In the genomic region with DNA sequence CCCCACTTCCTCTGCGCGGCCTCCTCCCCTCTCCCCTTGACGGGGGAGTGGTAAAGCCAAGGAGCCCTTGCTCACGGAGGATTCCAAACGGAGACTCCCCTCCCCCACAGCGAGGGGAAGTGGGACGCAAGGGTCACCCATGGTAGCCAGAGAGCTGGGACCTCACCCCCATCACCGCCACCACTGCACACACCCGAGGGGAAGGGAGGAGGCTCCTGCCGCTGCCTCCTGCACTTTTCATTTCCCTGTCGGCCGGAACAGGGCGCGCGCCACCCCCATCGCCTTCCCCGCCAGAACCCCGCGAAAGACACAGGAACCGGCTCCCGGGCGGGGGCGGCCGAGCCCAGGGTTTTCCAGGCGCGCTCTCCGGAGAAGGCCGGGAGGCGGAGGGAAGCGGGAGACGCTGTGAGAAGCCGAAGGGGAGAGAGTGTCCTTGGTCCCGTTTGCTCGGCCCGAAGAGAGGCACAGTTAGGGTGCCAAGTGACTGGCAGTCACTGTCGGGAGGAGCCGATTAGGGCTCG, we compare ENCODE assay signal across 8 cellular contexts. TPM values are rescaled to one million over a fixed set of nuclear protein-coding genes. Genes with fewer than 3 reads are reported as not detected.
DNase-seq lines count a peak whose midpoint lies in the region; ATAC-seq and TF ChIP-seq lines count a peak whose summit lies in the region.

No MANE protein-coding gene starts in this region.

- H4K20me1 ChIP-seq in osteoblast (ENCODE audit: insufficient read depth, low read length), result peaks cover 36% of the 10 kb centered on the region

- ATAC-seq in GM21576 (IDR thresholded peaks at IDR 0.05; ENCODE audit: unreplicated experiment) (peak; percentile 9), GM18870 (IDR thresholded peaks at IDR 0.05; ENCODE audit: unreplicated experiment) (no peak)
- ATAC-seq in activated naive CD4-positive, alpha-beta T cell treated with anti-CD3 and anti-CD28 coated beads, Interleukin-2, amount 50 U/mL, for 72 hours, result no peak

- H3K4me1 ChIP-seq in cardiac muscle cell (ENCODE audit: low read depth), result peaks cover 6% of the 10 kb centered on the region
- peaks cover 41% of the 10 kb centered on the region for H3K4me1 ChIP-seq in osteoblast (ENCODE audit: insufficient read depth, low read length)

- H3K4me3 ChIP-seq in BJ (ENCODE audit: low read depth, low read length) (peak overlapping the region; percentile 81), cardiac muscle cell (peak overlapping the region; percentile 71), osteoblast (ENCODE audit: insufficient read depth, low read length) (peak overlapping the region; percentile 95)

- H3K9me3 Mint-ChIP-seq in activated naive CD4-positive, alpha-beta T cell treated with anti-CD3 and anti-CD28 coated beads, Interleukin-2, amount 50 U/mL, for 72 hours, result no peaks in the 10 kb centered on the region

- H3K79me2 ChIP-seq in osteoblast (ENCODE audit: insufficient read depth, low read length), result peaks cover 45% of the 10 kb centered on the region

- CTCF ChIA-PET in BJ (lab: Yijun Ruan, JAX), result interaction anchor here (2.9 to 10.5 kb wide), 4 partner anchors 13 to 154 kb away, joined by 20 to 152 read pairs (median 56); a partner anchor contains a TSS

- TF ChIP-seq CTCF in BJ (IDR thresholded peaks at IDR 0.05; ENCODE audit: insufficient read depth, low read depth, low read length) (no peak), cardiac muscle cell (IDR thresholded peaks at IDR 0.05; ENCODE audit: low read depth, low read length) (no peak), osteoblast (IDR thresholded peaks at IDR 0.05; ENCODE audit: extremely low read depth, low read depth, low read length) (no peak)

- POLR2A ChIA-PET in BJ (lab: Charles Lee), result no interaction called here

- H3K27me3 ChIP-seq in BJ (ENCODE audit: control insufficient read depth, insufficient read depth, low read length), result no peaks in the 10 kb centered on the region
- H3K27me3 ChIP-seq in cardiac muscle cell, result peaks cover 3% of the 10 kb centered on the region
- H3K27me3 ChIP-seq in osteoblast (ENCODE audit: insufficient read depth, low read length), result no peaks in the 10 kb centered on the region

- H2AFZ ChIP-seq in osteoblast (ENCODE audit: low read length), result peak overlapping the region; percentile 92

- H3K36me3 ChIP-seq in BJ (ENCODE audit: control insufficient read depth, insufficient read depth, low read length), result peaks cover 3% of the 10 kb centered on the region; the same call in 1 of the 2 replicates
- no peaks in the 10 kb centered on the region for H3K36me3 ChIP-seq in cardiac muscle cell
- H3K36me3 ChIP-seq in osteoblast (ENCODE audit: insufficient read depth, low read length), result peaks cover 19% of the 10 kb centered on the region

- peaks cover 50 to 55% of the 10 kb centered on the region in 2 donors for H3K36me3 Mint-ChIP-seq in activated naive CD4-positive, alpha-beta T cell treated with anti-CD3 and anti-CD28 coated beads, Interleukin-2, amount 50 U/mL, for 72 hours

- peak overlapping the region; percentile 79 to 95 for H3K27ac Mint-ChIP-seq in activated naive CD4-positive, alpha-beta T cell treated with anti-CD3 and anti-CD28 coated beads, Interleukin-2, amount 50 U/mL, for 72 hours

- H3K9me3 ChIP-seq in cardiac muscle cell (ENCODE audit: low read depth) (no peaks in the 10 kb centered on the region), osteoblast (ENCODE audit: low read depth, low read length) (no peaks in the 10 kb centered on the region)

- DNase-seq in BJ (ENCODE audit: low read depth) (no peak), OCI-M1 (lab: John Stamatoyannopoulos, UW) (peak; percentile 81), cardiac muscle cell (ENCODE audit: low read depth in 1 of 2, low spot score in 1 of 2) (peak; percentile 45 to 56), osteoblast (ENCODE audit: insufficient read length, low spot score, missing footprints) (peak; percentile 83), NCI-H1436 (lab: John Stamatoyannopoulos, UW) (no peak)
- peak; percentile 53 to 60 for DNase-seq in activated naive CD4-positive, alpha-beta T cell treated with anti-CD3 and anti-CD28 coated beads, Interleukin-2, amount 50 U/mL, for 72 hours (ENCODE audit: low spot score in 2 of 2)

- H3K4me2 ChIP-seq in osteoblast (ENCODE audit: insufficient read depth, low read length), result peak overlapping the region; percentile 97

- H3K27ac ChIP-seq in cardiac muscle cell (no peak overlapping the region), osteoblast (ENCODE audit: low read depth, low read length) (peak overlapping the region; percentile 58)

RNA-seq across cellular contexts. Expression of a gene that starts 0.8 kb away (rescaled TPM):
- polyA plus RNA-seq in BJ (2011; rRNA removed) (20.0 and 38.5 TPM in 2 replicates), cardiac muscle cell (23.9 and 43.1 TPM in 2 replicates)
- 19.2 and 26.1 TPM in 2 replicates for polyA minus RNA-seq in BJ (2011; rRNA and poly(A)+ RNA removed)
- total RNA-seq in activated naive CD4-positive, alpha-beta T cell treated with anti-CD3 and anti-CD28 coated beads, Interleukin-2, amount 50 U/mL, for 72 hours, result 100 to 1,000 TPM; 610 to 723 TPM
- total RNA-seq in cardiac muscle cell (20.0 and 21.1 TPM in 2 replicates), osteoblast (17.7 and 21.0 TPM in 2 replicates)

RNA-seq across cellular contexts. Expression of a gene that starts 19.5 kb away (rescaled TPM):
- 18.0 and 28.5 TPM in 2 replicates for polyA plus RNA-seq in BJ (2011; rRNA removed)
- polyA minus RNA-seq in BJ (2011; rRNA and poly(A)+ RNA removed), result 19.2 and 20.0 TPM in 2 replicates
- 10 to 100 TPM; 38.1 to 47.6 TPM for total RNA-seq in activated naive CD4-positive, alpha-beta T cell treated with anti-CD3 and anti-CD28 coated beads, Interleukin-2, amount 50 U/mL, for 72 hours
- 18.3 and 32.6 TPM in 2 replicates for total RNA-seq in cardiac muscle cell
- polyA plus RNA-seq in cardiac muscle cell, result 30.7 and 40.2 TPM in 2 replicates
- total RNA-seq in osteoblast, result 11.6 and 11.8 TPM in 2 replicates

RNA-seq across cellular contexts. Expression of a gene that starts 19.9 kb away (rescaled TPM):
- polyA plus RNA-seq in BJ (2011; rRNA removed) (33.0 and 34.4 TPM in 2 replicates), cardiac muscle cell (28.1 and 30.2 TPM in 2 replicates)
- polyA minus RNA-seq in BJ (2011; rRNA and poly(A)+ RNA removed), result 20.2 and 34.0 TPM in 2 replicates
- total RNA-seq in activated naive CD4-positive, alpha-beta T cell treated with anti-CD3 and anti-CD28 coated beads, Interleukin-2, amount 50 U/mL, for 72 hours, result 10 to 100 TPM; 18.5 to 24.2 TPM
- total RNA-seq in cardiac muscle cell (18.0 and 18.5 TPM in 2 replicates), osteoblast (27.4 and 30.8 TPM in 2 replicates)

RNA-seq across cellular contexts. Expression of a gene that starts 45.6 kb away (rescaled TPM):
- 1.6 and 1.9 TPM in 2 replicates for polyA plus RNA-seq in BJ (2011; rRNA removed)
- polyA minus RNA-seq in BJ (2011; rRNA and poly(A)+ RNA removed), result 1.2 and 2.0 TPM in 2 replicates
- 10 to 100 TPM in 1 of 2 donors, 1 to 10 TPM in 1; 8.3 to 16.7 TPM for total RNA-seq in activated naive CD4-positive, alpha-beta T cell treated with anti-CD3 and anti-CD28 coated beads, Interleukin-2, amount 50 U/mL, for 72 hours
- 3.7 and 8.5 TPM in 2 replicates for total RNA-seq in cardiac muscle cell
- 5.0 and 5.4 TPM in 2 replicates for polyA plus RNA-seq in cardiac muscle cell
- total RNA-seq in osteoblast, result 3.6 and 3.8 TPM in 2 replicates

Comparison
In these comparisons a context has a peak if more than half of its experiments do, and no peak if none do; other contexts are left out.
1. DNase-seq: peak in OCI-M1 (single experiment), activated naive CD4-positive, alpha-beta T cell treated with anti-CD3 and anti-CD28 coated beads, Interleukin-2, amount 50 U/mL, for 72 hours (2 of 2), cardiac muscle cell (2 of 2) and osteoblast (single experiment); none in BJ (single experiment) and NCI-H1436 (single experiment).
2. RNA of a gene that starts 0.8 kb away (total RNA-seq): 610 to 723 TPM in activated naive CD4-positive, alpha-beta T cell treated with anti-CD3 and anti-CD28 coated beads, Interleukin-2, amount 50 U/mL, for 72 hours; 17.7 to 21.0 TPM in osteoblast and 20.0 to 21.1 TPM in cardiac muscle cell; every median in the first group is over 10 times any median in the second.
3. Peak in every context shown above with its lines, with median percentiles within 50 percentile points of each other: H3K4me3 ChIP-seq.